12 cellular contexts compared by ENCODE assay signal in genomic region chr2:39871291-39871761, GRCh38.
DNase-seq lines count a peak whose midpoint lies in the region; ATAC-seq, FAIRE-seq and TF ChIP-seq lines count a peak whose summit lies in the region.
"Had no signal": no experiment of that assay in that cellular context is flagged by ENCODE, and none has a peak within 500 bp of the region (broad histone marks: within the 10 kb centered on the region; RNA-seq: fewer than 3 reads in every experiment).

No MANE protein-coding gene starts in this region.

- TF ChIP-seq CTCF in Loucy (conservative IDR thresholded peaks at IDR 0.05; ENCODE audit: low read length) (no peak), keratinocyte (optimal IDR thresholded peaks at IDR 0.05 in 1 of 3, IDR thresholded peaks at IDR 0.05 in 1 of 3, conservative IDR thresholded peaks at IDR 0.05 in 1 of 3; ENCODE audit: extremely low read depth in 1 of 3, insufficient read depth in 2 of 3, low read length in 3 of 3) (no peak)

- POLR2A ChIA-PET in activated CD4-positive, alpha-beta memory T cell treated with anti-CD3 and anti-CD28 coated beads, Interleukin-2, amount 10 ng/mL, durations not matched to agents 7 days and 5 days (lab: Charles Lee) = no interaction called here

- H3K27me3 Mint-ChIP-seq in activated CD4-positive, alpha-beta memory T cell treated with anti-CD3 and anti-CD28 coated beads, Interleukin-2, amount 10 ng/mL, durations not matched to agents 7 days and 5 days = no peaks in the 10 kb centered on the region

- DNase-seq in D341Med (ENCODE audit: low spot score) (peak; percentile 20), astrocyte of the hippocampus (ENCODE audit: low read depth, low spot score) (peak; percentile 58), keratinocyte (ENCODE audit: low read depth, low spot score) (peak; percentile 74), DMS53 (lab: John Stamatoyannopoulos, UW) (no peak)
- DNase-seq in activated CD4-positive, alpha-beta memory T cell treated with anti-CD3 and anti-CD28 coated beads, Interleukin-2, amount 10 ng/mL, durations not matched to agents 7 days and 5 days = no peak
- DNase-seq: left ventricle myocardium superior; stimulated activated CD4-positive, alpha-beta T cell treated with anti-CD3 and anti-CD28 coated beads, Interleukin-12 subunit alpha, Interleukin-12 subunit beta, amount 100 ng/mL, for 4 hours had no signal

- H3K9me3 Mint-ChIP-seq in activated CD4-positive, alpha-beta memory T cell treated with anti-CD3 and anti-CD28 coated beads, Interleukin-2, amount 10 ng/mL, durations not matched to agents 7 days and 5 days = no peaks in the 10 kb centered on the region

- dilution Hi-C loops in keratinocyte (cut with MboI; ENCODE audit: extremely low pct_ligation_motif_present, low sequenced_read_pairs) = no loop called here

- no peak overlapping the region for H3K9ac ChIP-seq in Loucy (ENCODE audit: low read depth, low read length, poor library complexity, severe bottlenecking)
- no peak overlapping the region for H3K9ac ChIP-seq in keratinocyte (ENCODE audit: control insufficient read depth, extremely low read depth, insufficient read depth, low read length)

- no peak overlapping the region for H3K4me3 Mint-ChIP-seq in activated CD4-positive, alpha-beta memory T cell treated with anti-CD3 and anti-CD28 coated beads, Interleukin-2, amount 10 ng/mL, durations not matched to agents 7 days and 5 days

- no peaks in the 10 kb centered on the region for H3K36me3 Mint-ChIP-seq in activated CD4-positive, alpha-beta memory T cell treated with anti-CD3 and anti-CD28 coated beads, Interleukin-2, amount 10 ng/mL, durations not matched to agents 7 days and 5 days (ENCODE audit: low read depth)

- H3F3A ChIP-seq in Loucy (ENCODE audit: low read depth) = no peaks in the 10 kb centered on the region

- CTCF ChIA-PET in activated CD4-positive, alpha-beta memory T cell treated with anti-CD3 and anti-CD28 coated beads, Interleukin-2, amount 10 ng/mL, durations not matched to agents 7 days and 5 days (lab: Charles Lee) = no interaction called here

- no peak overlapping the region for H3K27ac ChIP-seq in keratinocyte (ENCODE audit: control insufficient read depth, insufficient read depth, low read length)
- H3K27ac ChIP-seq: HL-60 had no signal

- H3K79me2 ChIP-seq in Loucy (ENCODE audit: insufficient read depth, low read length) (no peaks in the 10 kb centered on the region), keratinocyte (ENCODE audit: control insufficient read depth, insufficient read depth, low read length) (no peaks in the 10 kb centered on the region)

- H3K9me3 ChIP-seq in Loucy (ENCODE audit: insufficient read depth, low read depth, low read length) (no peaks in the 10 kb centered on the region), keratinocyte (ENCODE audit: control insufficient read depth, low read depth, low read length) (no peaks in the 10 kb centered on the region)

- H4K20me1 ChIP-seq in Loucy (ENCODE audit: insufficient read depth, low read length, poor library complexity, severe bottlenecking) (no peaks in the 10 kb centered on the region), keratinocyte (ENCODE audit: control insufficient read depth, extremely low read depth, insufficient read depth, low read length) (no peaks in the 10 kb centered on the region)

- H3K27me3 ChIP-seq in Loucy (ENCODE audit: insufficient read depth, low read length, poor library complexity, severe bottlenecking) (no peaks in the 10 kb centered on the region), keratinocyte (ENCODE audit: control insufficient read depth, extremely low read depth, insufficient read depth, low read length) (no peaks in the 10 kb centered on the region)

- no peak for ATAC-seq in HG03469 (IDR thresholded peaks at IDR 0.05; ENCODE audit: unreplicated experiment)
- no peak for ATAC-seq in GM18907 (IDR thresholded peaks at IDR 0.05; ENCODE audit: unreplicated experiment)
- ATAC-seq: left ventricle myocardium superior had no signal

- H2AFZ ChIP-seq in Loucy (ENCODE audit: low read length) (peak overlapping the region; percentile 43), keratinocyte (ENCODE audit: control insufficient read depth, low read length) (no peak overlapping the region)

- FAIRE-seq in keratinocyte (lab: Jason Lieb, UNC) = peak; percentile 98
- FAIRE-seq: colon had no signal

- H3K4me1 Mint-ChIP-seq in activated CD4-positive, alpha-beta memory T cell treated with anti-CD3 and anti-CD28 coated beads, Interleukin-2, amount 10 ng/mL, durations not matched to agents 7 days and 5 days = no peaks in the 10 kb centered on the region

- H3K36me3 ChIP-seq in Loucy (ENCODE audit: insufficient read depth, low read length) = no peaks in the 10 kb centered on the region
- no peaks in the 10 kb centered on the region for H3K36me3 ChIP-seq in keratinocyte (ENCODE audit: control insufficient read depth in 2 of 2, extremely low read depth in 1 of 2, insufficient read depth in 2 of 2, low read length in 2 of 2)

- H3K4me3 ChIP-seq in Loucy (ENCODE audit: low read length, poor library complexity, severe bottlenecking) = peak overlapping the region; percentile 44
- H3K4me3 ChIP-seq in keratinocyte (ENCODE audit: control insufficient read depth in 2 of 3, extremely low read depth in 1 of 3, insufficient read depth in 2 of 3, low read depth in 1 of 3, low read length in 3 of 3) = no peak overlapping the region

- H3K27ac Mint-ChIP-seq in activated CD4-positive, alpha-beta memory T cell treated with anti-CD3 and anti-CD28 coated beads, Interleukin-2, amount 10 ng/mL, durations not matched to agents 7 days and 5 days = no peak overlapping the region

- no peaks in the 10 kb centered on the region for H3K9me2 ChIP-seq in Loucy (replicated peaks; ENCODE audit: low read depth, low read length)

- H3K9me1 ChIP-seq in keratinocyte (ENCODE audit: control insufficient read depth, extremely low read depth, insufficient read depth, low read length) = no peaks in the 10 kb centered on the region

- H3K4me2 ChIP-seq in Loucy (ENCODE audit: low read depth, low read length, poor library complexity, severe bottlenecking) (peak overlapping the region; percentile 59), keratinocyte (ENCODE audit: control insufficient read depth, extremely low read depth, insufficient read depth, low read depth, low read length) (peak overlapping the region; percentile 17)

- H3K4me1 ChIP-seq in Loucy (ENCODE audit: insufficient read depth, low read length, poor library complexity, severe bottlenecking) = peaks cover 24% of the 10 kb centered on the region
- H3K4me1 ChIP-seq in keratinocyte (ENCODE audit: control insufficient read depth, extremely low read depth, insufficient read depth, low read length) = peaks cover 22% of the 10 kb centered on the region

Comparison
In these comparisons a context has a peak if more than half of its experiments do, and no peak if none do; other contexts are left out.
1. DNase-seq: peak in D341Med (single experiment), astrocyte of the hippocampus (single experiment) and keratinocyte (single experiment); none in activated CD4-positive, alpha-beta memory T cell treated with anti-CD3 and anti-CD28 coated beads, Interleukin-2, amount 10 ng/mL, durations not matched to agents 7 days and 5 days (single experiment) and DMS53 (single experiment).